ENCODE assay signal across 19 cellular contexts in the genomic region with DNA sequence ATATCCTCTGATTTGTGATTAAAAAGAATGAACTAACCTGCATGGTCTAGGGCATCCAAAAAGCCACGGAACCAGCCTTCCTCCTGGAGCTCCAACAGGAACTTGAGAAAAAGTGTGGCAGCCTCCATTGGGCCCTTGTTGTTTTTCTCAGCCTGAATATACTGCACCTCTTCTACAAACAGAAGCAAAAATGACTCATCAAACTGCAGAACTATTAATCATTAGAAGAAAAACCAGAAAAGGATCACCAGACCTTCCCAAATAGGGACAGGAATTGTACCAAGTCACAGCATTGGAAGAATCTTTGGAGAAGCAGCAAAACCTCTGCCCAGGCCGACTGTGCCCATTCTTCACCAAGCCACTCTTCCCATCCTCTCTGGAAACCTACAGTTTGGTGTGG. TPM values are rescaled to one million over a fixed set of nuclear protein-coding genes. Genes with fewer than 3 reads are reported as not detected.
DNase-seq lines count a peak whose midpoint lies in the region; TF ChIP-seq lines count a peak whose summit lies in the region.
"Had no signal": no experiment of that assay in that cellular context is flagged by ENCODE, and none has a peak within 500 bp of the region (broad histone marks: within the 10 kb centered on the region; RNA-seq: fewer than 3 reads in every experiment).

No MANE protein-coding gene starts in this region.

- peaks cover 7% of the 10 kb centered on the region; the same call in 1 of the 2 replicates for H3K4me1 ChIP-seq in GM23248 (ENCODE audit: insufficient read depth)
- H3K4me1 ChIP-seq: lower lobe of right lung, sigmoid colon, vagina had no signal

- TF ChIP-seq CTCF in astrocyte of the spinal cord (IDR thresholded peaks at IDR 0.05; ENCODE audit: low read depth, low read length): no peak

- DNase-seq in A172 (ENCODE audit: low spot score) (peak; percentile 47), GM23248 (peak; percentile 48), astrocyte of the spinal cord (ENCODE audit: low read depth, low spot score) (peak; percentile 46), glomerular visceral epithelial cell (ENCODE audit: extremely low spot score) (peak; percentile 36), NCI-H524 treated with DMSO at 0.1 percent for 48 hours (lab: John Stamatoyannopoulos, UW) (no peak), NCI-H1694 treated with DMSO at 0.1 percent for 48 hours (lab: John Stamatoyannopoulos, UW) (no peak)
- no peak for DNase-seq in activated CD4-positive, alpha-beta T cell treated with anti-CD3 and anti-CD28 coated beads, Interleukin-2, amount 50 U/mL, for 48 hours
- no peak for DNase-seq in activated CD4-positive, alpha-beta T cell treated with anti-CD3 and anti-CD28 coated beads, Interleukin-2, amount 50 U/mL, for 4 hours
- DNase-seq: activated CD4-positive, CD25-positive, alpha-beta regulatory T cell; activated CD8-positive, alpha-beta memory T cell treated with anti-CD3 and anti-CD28 coated beads, Interleukin-2, amount 50 U/mL, for 4 hours; lower lobe of right lung; NCI-H187 treated with DMSO at 0.1 percent for 48 hours; nephron progenitor cell; RPMI8226; sigmoid colon; stimulated activated naive CD4-positive, alpha-beta T cell; T-helper 17 cell had no signal

- no peaks in the 10 kb centered on the region for H3K79me2 ChIP-seq in GM23248 (ENCODE audit: insufficient read depth)

- peaks cover 8% of the 10 kb centered on the region for H3F3A ChIP-seq in GM23248 (ENCODE audit: insufficient read depth)

- WGBS in GM23248 (ENCODE audit: low coverage in 1 of 2, low lambda C conversion rate in 2 of 2, missing lambda C conversion rate in 2 of 2), 2 experiments: 60 to 62% methylated on average over 2 of the region's 2 CpGs

- H4K20me1 ChIP-seq in GM23248 (ENCODE audit: insufficient read depth): no peaks in the 10 kb centered on the region

- H3K9me3 ChIP-seq in GM23248 (ENCODE audit: low read depth): no peaks in the 10 kb centered on the region
- H3K9me3 ChIP-seq: lower lobe of right lung, sigmoid colon, vagina had no signal

- H3K36me3 ChIP-seq in GM23248 (ENCODE audit: low read depth): peaks cover 4% of the 10 kb centered on the region; the same call in 1 of the 2 replicates

- in situ Hi-C loops in GM23248 (cut with MboI): no loop called here
- in situ Hi-C loops in astrocyte of the spinal cord (cut with HindIII; ENCODE audit: low sequenced_read_pairs): no loop called here

- H3K4me3 ChIP-seq in GM23248 (no peak overlapping the region), astrocyte of the spinal cord (ENCODE audit: low read depth, low read length) (no peak overlapping the region)
- H3K4me3 ChIP-seq: lower lobe of right lung, sigmoid colon had no signal

- no peak overlapping the region for H3K4me2 ChIP-seq in GM23248 (ENCODE audit: unreplicated experiment)
- H3K4me2 ChIP-seq: KMS-11 had no signal

- no peak overlapping the region for H3K9ac ChIP-seq in GM23248
- H3K9ac ChIP-seq: KMS-11 had no signal

- no peaks in the 10 kb centered on the region for H3K9me2 ChIP-seq in GM23248 (ENCODE audit: insufficient read depth)

- no peak overlapping the region for H3K27ac ChIP-seq in GM23248
- H3K27ac ChIP-seq: KMS-11, lower lobe of right lung, sigmoid colon, vagina had no signal

- no peak overlapping the region; the same call in 1 of the 2 replicates for H2AFZ ChIP-seq in GM23248

- no peaks in the 10 kb centered on the region for H3K27me3 ChIP-seq in GM23248 (replicated peaks; ENCODE audit: insufficient read depth)
- H3K27me3 ChIP-seq: sigmoid colon, vagina had no signal

RNA-seq across cellular contexts. Expression of a gene that starts 25.2 kb away (rescaled TPM):
- 9.2 and 10.6 TPM in 2 replicates for total RNA-seq in A172 (2014; rRNA removed; shearing (Covaris generic))
- total RNA-seq in GM23248 (2014; rRNA removed; shearing (Covaris generic)): 5.4 and 8.2 TPM in 2 replicates
- polyA plus RNA-seq in GM23248 (2016; fragmentation: Nextera tagmentation; extraction: Ambion mirVana): 3.9 and 5.1 TPM in 2 replicates

RNA-seq across cellular contexts. Expression of a gene that starts 51.4 kb away (rescaled TPM):
- total RNA-seq in A172 (2014; rRNA removed; shearing (Covaris generic)): 1.2 and 3.1 TPM in 2 replicates
- 0.51 and 4.1 TPM in 2 replicates for total RNA-seq in GM23248 (2014; rRNA removed; shearing (Covaris generic))
- polyA plus RNA-seq in GM23248 (2016; fragmentation: Nextera tagmentation; extraction: Ambion mirVana): 40.1 and 41.4 TPM in 2 replicates
- total RNA-seq: vagina had no signal

RNA-seq across cellular contexts. Expression of a gene that starts 51.6 kb away (rescaled TPM):
- total RNA-seq in A172 (2014; rRNA removed; shearing (Covaris generic)): 18.3 and 21.8 TPM in 2 replicates
- total RNA-seq in GM23248 (2014; rRNA removed; shearing (Covaris generic)): 26.9 and 28.1 TPM in 2 replicates
- polyA plus RNA-seq in GM23248 (2016; fragmentation: Nextera tagmentation; extraction: Ambion mirVana): 16.4 and 18.7 TPM in 2 replicates

Comparison
In these comparisons a context has a peak if more than half of its experiments do, and no peak if none do; other contexts are left out.
1. DNase-seq: peak in A172 (single experiment), GM23248 (single experiment), astrocyte of the spinal cord (single experiment) and glomerular visceral epithelial cell (single experiment); none in NCI-H524 treated with DMSO at 0.1 percent for 48 hours (single experiment), NCI-H1694 treated with DMSO at 0.1 percent for 48 hours (single experiment), activated CD4-positive, alpha-beta T cell treated with anti-CD3 and anti-CD28 coated beads, Interleukin-2, amount 50 U/mL, for 48 hours (0 of 2) and activated CD4-positive, alpha-beta T cell treated with anti-CD3 and anti-CD28 coated beads, Interleukin-2, amount 50 U/mL, for 4 hours (0 of 2).